9 cellular contexts compared by ENCODE assay signal in genomic region chr3:42195879-42196330, GRCh38.
DNase-seq lines count a peak whose midpoint lies in the region; ATAC-seq and TF ChIP-seq lines count a peak whose summit lies in the region.
"Had no signal": no experiment of that assay in that cellular context is flagged by ENCODE, and none has a peak within 500 bp of the region (broad histone marks: within the 10 kb centered on the region; RNA-seq: fewer than 3 reads in every experiment).

No MANE protein-coding gene starts in this region.

- peak overlapping the region; percentile 30 for H3K27ac ChIP-seq in upper lobe of right lung
- H3K27ac ChIP-seq in naive thymus-derived CD4-positive, alpha-beta T cell (ENCODE audit: low read depth, low read length): no peak overlapping the region

- peak overlapping the region; percentile 36 for H3K27ac Mint-ChIP-seq in stimulated activated naive CD8-positive, alpha-beta T cell treated with anti-CD3 and anti-CD28 coated beads, Interleukin-15, Interleukin-2, amounts not matched to agents 100 ng/mL and 50 ng/mL, for 24 hours
- H3K27ac Mint-ChIP-seq in naive thymus-derived CD4-positive, alpha-beta T cell: peak overlapping the region in 1 of 9 donors; percentile 41

- H3K9me3 Mint-ChIP-seq in stimulated activated naive CD8-positive, alpha-beta T cell treated with anti-CD3 and anti-CD28 coated beads, Interleukin-15, Interleukin-2, amounts not matched to agents 100 ng/mL and 50 ng/mL, for 24 hours: no peaks in the 10 kb centered on the region
- no peaks in the 10 kb centered on the region for H3K9me3 Mint-ChIP-seq in naive thymus-derived CD4-positive, alpha-beta T cell
- H3K9me3 Mint-ChIP-seq: CD4-positive, alpha-beta memory T cell had no signal

- H3K36me3 ChIP-seq in upper lobe of right lung: peaks cover 77% of the 10 kb centered on the region
- H3K36me3 ChIP-seq in naive thymus-derived CD4-positive, alpha-beta T cell (ENCODE audit: control insufficient read depth in 2 of 3, insufficient read depth in 3 of 3, low read length in 3 of 3): peaks cover 0 to 61% (median 0%) of the 10 kb centered on the region in 3 experiments

- no peak overlapping the region for H3K4me3 Mint-ChIP-seq in stimulated activated naive CD8-positive, alpha-beta T cell treated with anti-CD3 and anti-CD28 coated beads, Interleukin-15, Interleukin-2, amounts not matched to agents 100 ng/mL and 50 ng/mL, for 24 hours
- H3K4me3 Mint-ChIP-seq in naive thymus-derived CD4-positive, alpha-beta T cell: no peak overlapping the region
- H3K4me3 Mint-ChIP-seq: CD4-positive, alpha-beta memory T cell had no signal

- intact Hi-C loops in upper lobe of right lung (cut with DNase I): loop anchor here (10.0 kb wide), 1 partner anchor 301 kb away; no protein-coding TSS in a partner anchor
- intact Hi-C loops in naive thymus-derived CD4-positive, alpha-beta T cell (cut with micrococcal nuclease): no loop called here

- TF ChIP-seq CTCF in upper lobe of right lung (IDR thresholded peaks at IDR 0.05): no peak

- POLR2A ChIA-PET in naive thymus-derived CD4-positive, alpha-beta T cell (lab: Charles Lee): no interaction called here

- H3K36me3 Mint-ChIP-seq in stimulated activated naive CD8-positive, alpha-beta T cell treated with anti-CD3 and anti-CD28 coated beads, Interleukin-15, Interleukin-2, amounts not matched to agents 100 ng/mL and 50 ng/mL, for 24 hours (ENCODE audit: low read depth): peaks cover 48% of the 10 kb centered on the region
- peaks cover 11 to 68% (median 30%) of the 10 kb centered on the region in 5 donors for H3K36me3 Mint-ChIP-seq in naive thymus-derived CD4-positive, alpha-beta T cell

- no peaks in the 10 kb centered on the region for H3K9me3 ChIP-seq in upper lobe of right lung
- no peaks in the 10 kb centered on the region for H3K9me3 ChIP-seq in naive thymus-derived CD4-positive, alpha-beta T cell (ENCODE audit: control insufficient read depth in 2 of 3, low read length in 3 of 3)

- H3K27me3 Mint-ChIP-seq in stimulated activated naive CD8-positive, alpha-beta T cell treated with anti-CD3 and anti-CD28 coated beads, Interleukin-15, Interleukin-2, amounts not matched to agents 100 ng/mL and 50 ng/mL, for 24 hours: no peaks in the 10 kb centered on the region
- no peaks in the 10 kb centered on the region for H3K27me3 Mint-ChIP-seq in naive thymus-derived CD4-positive, alpha-beta T cell
- H3K27me3 Mint-ChIP-seq: CD4-positive, alpha-beta memory T cell had no signal

- H3K4me1 Mint-ChIP-seq in stimulated activated naive CD8-positive, alpha-beta T cell treated with anti-CD3 and anti-CD28 coated beads, Interleukin-15, Interleukin-2, amounts not matched to agents 100 ng/mL and 50 ng/mL, for 24 hours (ENCODE audit: low read depth): peaks cover 30% of the 10 kb centered on the region
- peaks cover 8 to 39% (median 15%) of the 10 kb centered on the region in 7 donors for H3K4me1 Mint-ChIP-seq in naive thymus-derived CD4-positive, alpha-beta T cell

- H3K27me3 ChIP-seq in upper lobe of right lung: no peaks in the 10 kb centered on the region
- no peaks in the 10 kb centered on the region for H3K27me3 ChIP-seq in naive thymus-derived CD4-positive, alpha-beta T cell (ENCODE audit: control insufficient read depth in 2 of 2, insufficient read depth in 2 of 2, low read length in 2 of 2)

- ATAC-seq in stimulated activated naive CD8-positive, alpha-beta T cell treated with anti-CD3 and anti-CD28 coated beads, Interleukin-15, Interleukin-2, amounts not matched to agents 100 U/mL and 50 U/mL, for 24 hours: no peak
- ATAC-seq in HG02759 (IDR thresholded peaks at IDR 0.05; ENCODE audit: unreplicated experiment) (peak; percentile 71), upper lobe of right lung (peak; percentile 29)
- no peak for ATAC-seq in naive thymus-derived CD4-positive, alpha-beta T cell

- no peak for DNase-seq in stimulated activated naive CD8-positive, alpha-beta T cell treated with anti-CD3 and anti-CD28 coated beads, Interleukin-15, Interleukin-2, amounts not matched to agents 100 U/mL and 50 U/mL, for 24 hours
- DNase-seq in NCI-H526 (lab: John Stamatoyannopoulos, UW) (peak; percentile 38 to 62), upper lobe of right lung (no peak), kidney tubule cell (ENCODE audit: low spot score) (no peak), DMS 273 (lab: John Stamatoyannopoulos, UW; ENCODE audit: unreplicated experiment) (no peak)
- no peak for DNase-seq in naive thymus-derived CD4-positive, alpha-beta T cell
- DNase-seq: CD4-positive, alpha-beta memory T cell had no signal

- CTCF ChIA-PET in naive thymus-derived CD4-positive, alpha-beta T cell (lab: Charles Lee): interaction anchor here (0.7 kb wide), 1 partner anchor 644 kb away, joined by 4 read pairs; no protein-coding TSS in a partner anchor

- H3K4me3 ChIP-seq in upper lobe of right lung: no peak overlapping the region
- no peak overlapping the region for H3K4me3 ChIP-seq in naive thymus-derived CD4-positive, alpha-beta T cell (ENCODE audit: low read length)

- no peaks in the 10 kb centered on the region for H3K4me1 ChIP-seq in upper lobe of right lung
- peaks cover 5 to 9% of the 10 kb centered on the region in 2 donors for H3K4me1 ChIP-seq in naive thymus-derived CD4-positive, alpha-beta T cell (ENCODE audit: control insufficient read depth in 2 of 2, insufficient read depth in 2 of 2, low read length in 2 of 2)

Comparison
In these comparisons a context has a peak if more than half of its experiments do, and no peak if none do; other contexts are left out.
1. ATAC-seq: peak in HG02759 (single experiment) and upper lobe of right lung (single experiment); none in stimulated activated naive CD8-positive, alpha-beta T cell treated with anti-CD3 and anti-CD28 coated beads, Interleukin-15, Interleukin-2, amounts not matched to agents 100 U/mL and 50 U/mL, for 24 hours (single experiment) and naive thymus-derived CD4-positive, alpha-beta T cell (single experiment).
2. DNase-seq: peak in NCI-H526 (2 of 2); none in stimulated activated naive CD8-positive, alpha-beta T cell treated with anti-CD3 and anti-CD28 coated beads, Interleukin-15, Interleukin-2, amounts not matched to agents 100 U/mL and 50 U/mL, for 24 hours (single experiment), upper lobe of right lung (single experiment), kidney tubule cell (single experiment), naive thymus-derived CD4-positive, alpha-beta T cell (0 of 9) and DMS 273 (single experiment).